In the genomic region with DNA sequence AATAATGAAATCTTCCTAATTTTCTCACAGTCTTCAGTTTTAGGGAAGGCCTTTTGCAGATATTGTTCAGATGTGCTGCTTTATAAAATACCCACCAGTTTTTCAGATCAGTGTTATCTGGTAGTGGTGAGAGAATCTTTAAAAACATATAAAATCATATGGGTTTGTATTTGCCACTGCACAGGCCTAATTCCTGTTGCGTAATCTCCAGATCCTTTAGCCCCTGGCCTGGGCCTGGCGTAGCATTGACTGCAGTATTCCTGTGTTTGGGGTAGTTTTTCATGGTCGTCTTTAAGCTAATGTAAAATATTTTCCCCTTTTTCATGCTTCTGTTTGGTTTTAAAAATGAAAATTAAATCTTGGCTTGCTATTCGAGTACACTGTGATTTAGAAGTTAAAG, we compare ENCODE assay signal across 15 cellular contexts. TPM values are rescaled to one million over a fixed set of nuclear protein-coding genes. Genes with fewer than 3 reads are reported as not detected.
DNase-seq lines count a peak whose midpoint lies in the region; ATAC-seq and TF ChIP-seq lines count a peak whose summit lies in the region.
"Had no signal": no experiment of that assay in that cellular context is flagged by ENCODE, and none has a peak within 500 bp of the region (broad histone marks: within the 10 kb centered on the region; RNA-seq: fewer than 3 reads in every experiment).

No MANE protein-coding gene starts in this region.

- H3K4me2 ChIP-seq in IMR-90 (ENCODE audit: low read depth, low read length) = peak overlapping the region; percentile 27; the same call in 1 of the 2 replicates

- H4K5ac ChIP-seq in IMR-90 (ENCODE audit: low read depth, low read length) = no peak overlapping the region

- CTCF ChIA-PET in IMR-90 (lab: Yijun Ruan, JAX) = no interaction called here

- H3K27me3 ChIP-seq in IMR-90 (ENCODE audit: control insufficient read depth, insufficient read depth, low read length) (no peaks in the 10 kb centered on the region), subcutaneous abdominal adipose tissue (ENCODE audit: control insufficient read depth in 5 of 5, insufficient read depth in 4 of 5, low read length in 5 of 5) (no peaks in the 10 kb centered on the region), suprapubic skin (no peaks in the 10 kb centered on the region), MG63 (no peaks in the 10 kb centered on the region)

- intact Hi-C loops in IMR-90 (cut with micrococcal nuclease) = no loop called here

- ATAC-seq in IMR-90 (ENCODE audit: low read depth) (peak; percentile 55), GM19455 (IDR thresholded peaks at IDR 0.05; ENCODE audit: unreplicated experiment) (no peak)
- ATAC-seq: activated CD8-positive, alpha-beta T cell treated with anti-CD3 and anti-CD28 coated beads for 36 hours; stimulated activated naive CD8-positive, alpha-beta T cell treated with anti-CD3 and anti-CD28 coated beads, Interleukin-15, amount 100 ng/mL, for 72 hours had no signal

- in situ Hi-C loops in IMR-90 (cut with MboI; ENCODE audit: low sequenced_read_pairs) = no loop called here

- dilution Hi-C loops in IMR-90 (cut with HindIII; ENCODE audit: low sequenced_read_pairs, unreplicated experiment) = no loop called here

- no peaks in the 10 kb centered on the region for H3K36me3 ChIP-seq in IMR-90 (ENCODE audit: control insufficient read depth, insufficient read depth, low read length)
- no peaks in the 10 kb centered on the region for H3K36me3 ChIP-seq in subcutaneous abdominal adipose tissue (ENCODE audit: control insufficient read depth in 5 of 5, insufficient read depth in 5 of 5, low read length in 5 of 5)
- no peaks in the 10 kb centered on the region for H3K36me3 ChIP-seq in suprapubic skin
- H3K36me3 ChIP-seq in MG63 = no peaks in the 10 kb centered on the region

- peaks cover 14 to 41% of the 10 kb centered on the region in 2 experiments for H3K79me1 ChIP-seq in IMR-90 (ENCODE audit: low read depth in 1 of 2, low read length in 2 of 2)

- 0 out of 2 replicates have a peak, but pooled peaks cover 8% of the 10 kb centered on the region for H3K9me1 ChIP-seq in IMR-90 (ENCODE audit: insufficient read depth, low read length)

- no peak overlapping the region for H4K91ac ChIP-seq in IMR-90 (ENCODE audit: insufficient read depth, low read depth, low read length)

- no peak overlapping the region for H2BK120ac ChIP-seq in IMR-90 (ENCODE audit: low read depth, low read length)

- whole genome bisulfite sequencing in IMR-90 (ENCODE audit: extremely low coverage in 2 of 2, insufficient read length in 1 of 2), 2 experiments = no CpG with 5 or more reads among the region's 4 CpGs
- 77% methylated on average over 4 of the region's 4 CpGs for WGBS in suprapubic skin

- TF ChIP-seq CTCF in IMR-90 (conservative IDR thresholded peaks at IDR 0.05; ENCODE audit: low read depth, low read length) (no peak), choroid plexus epithelial cell (conservative IDR thresholded peaks at IDR 0.05; ENCODE audit: low read depth, low read length) (no peak), suprapubic skin (IDR thresholded peaks at IDR 0.05) (no peak)

- no peak overlapping the region for H3K9ac ChIP-seq in IMR-90 (ENCODE audit: low read depth, low read length)
- peak overlapping the region in 4 of 5 donors; percentile 31 to 75 (median 60) for H3K9ac ChIP-seq in subcutaneous abdominal adipose tissue (ENCODE audit: low read length in 5 of 5)

- H3K18ac ChIP-seq in IMR-90 (ENCODE audit: low read depth, low read length) = no peak overlapping the region

- no peak overlapping the region for H3K23ac ChIP-seq in IMR-90 (ENCODE audit: low read depth, low read length)

- H4K8ac ChIP-seq in IMR-90 (ENCODE audit: low read depth in 2 of 2, low read length in 2 of 2) = peak overlapping the region in 1 of 2 experiments; percentile 13; a peak in 1 of 4 replicates

- no peak for TF ChIP-seq RAD21 in IMR-90 (IDR thresholded peaks at IDR 0.05; ENCODE audit: low read length)

- H3K27ac ChIP-seq in IMR-90 (ENCODE audit: insufficient read depth, low read length) = no peak overlapping the region
- peak overlapping the region; percentile 47 for H3K27ac ChIP-seq in subcutaneous abdominal adipose tissue (ENCODE audit: low read depth, low read length)
- no peak overlapping the region for H3K27ac ChIP-seq in suprapubic skin
- H3K27ac ChIP-seq: epithelial cell of prostate had no signal

- no peak overlapping the region for H3K4ac ChIP-seq in IMR-90 (ENCODE audit: low read depth, low read length)

- H3K4me1 ChIP-seq in IMR-90 (ENCODE audit: control insufficient read depth, insufficient read depth, low read length) = peaks cover 10% of the 10 kb centered on the region
- peaks cover 4 to 42% (median 40%) of the 10 kb centered on the region in 5 donors for H3K4me1 ChIP-seq in subcutaneous abdominal adipose tissue (ENCODE audit: control insufficient read depth in 5 of 5, insufficient read depth in 5 of 5, low read length in 5 of 5)
- H3K4me1 ChIP-seq in suprapubic skin = peaks cover 28% of the 10 kb centered on the region

- BruUV-seq in IMR-90 (replicated peaks; lab: Mats Ljungman, UMichigan) = no TSS peak

- no peak overlapping the region for H2BK20ac ChIP-seq in IMR-90 (ENCODE audit: low read depth, low read length)

- no peak overlapping the region for H3K14ac ChIP-seq in IMR-90 (replicated peaks; ENCODE audit: low read depth, low read length)

- no peak overlapping the region for H2AK9ac ChIP-seq in IMR-90 (replicated peaks; ENCODE audit: low read depth, low read length, poor library complexity)

- TF ChIP-seq POLR2A in IMR-90 (IDR thresholded peaks at IDR 0.05; ENCODE audit: low read depth, low read length) (no peak), suprapubic skin (IDR thresholded peaks at IDR 0.05) (no peak)

- H2BK5ac ChIP-seq in IMR-90 (ENCODE audit: low read depth, low read length, poor library complexity, severe bottlenecking) = no peak overlapping the region

- H3K9me3 ChIP-seq in IMR-90 (ENCODE audit: control insufficient read depth, insufficient read depth, low read length) = no peaks in the 10 kb centered on the region
- H3K9me3 ChIP-seq in subcutaneous abdominal adipose tissue (ENCODE audit: control insufficient read depth in 5 of 5, low read length in 5 of 5) = no peaks in the 10 kb centered on the region
- H3K9me3 ChIP-seq in suprapubic skin = no peaks in the 10 kb centered on the region
- no peaks in the 10 kb centered on the region for H3K9me3 ChIP-seq in MG63

- no peaks in the 10 kb centered on the region for H4K20me1 ChIP-seq in IMR-90 (ENCODE audit: insufficient read depth, low read length)

- no peak overlapping the region for H2AFZ ChIP-seq in IMR-90 (replicated peaks; ENCODE audit: low read length, poor library complexity)

- DNase-seq in IMR-90 (peak; percentile 16), choroid plexus epithelial cell (ENCODE audit: low read depth) (peak; percentile 56), hepatic stellate cell (ENCODE audit: low spot score) (peak; percentile 30), suprapubic skin (ENCODE audit: low spot score in 2 of 2) (no peak), MG63 (no peak)
- DNase-seq: activated CD8-positive, alpha-beta T cell treated with anti-CD3 and anti-CD28 coated beads for 36 hours; activated gamma-delta T cell; caudate nucleus; NCI-H146; RPMI8226; stimulated activated naive CD8-positive, alpha-beta T cell treated with anti-CD3 and anti-CD28 coated beads, Interleukin-15, amount 100 ng/mL, for 72 hours; T-helper 9 cell had no signal

- no peak overlapping the region for H2BK15ac ChIP-seq in IMR-90 (ENCODE audit: low read depth, low read length)

- POLR2A ChIA-PET in IMR-90 (lab: Charles Lee; ENCODE audit: unreplicated experiment) = no interaction called here

- H3K4me3 ChIP-seq in IMR-90 (ENCODE audit: insufficient read depth, low read depth, low read length) (no peak overlapping the region), choroid plexus epithelial cell (ENCODE audit: low read depth, low read length) (no peak overlapping the region), subcutaneous abdominal adipose tissue (ENCODE audit: low read depth in 1 of 5, low read length in 5 of 5) (peak overlapping the region in 2 of 5 donors; percentile 33 to 40), suprapubic skin (no peak overlapping the region), MG63 (no peak overlapping the region)

- H2AK5ac ChIP-seq in IMR-90 (ENCODE audit: low read depth, low read length) = no peak overlapping the region

- TF ChIP-seq EP300 in suprapubic skin (IDR thresholded peaks at IDR 0.05) = no peak

- no peak overlapping the region for H3K56ac ChIP-seq in IMR-90 (ENCODE audit: extremely low read depth, insufficient read depth, low read length)

TF ChIP-seq in IMR-90, 13 proteins besides CTCF, POLR2A, EP300 and RAD21:
- TF ChIP-seq RFX5 (IDR thresholded peaks at IDR 0.05; ENCODE audit: low read depth, low read length) (no peak), CEBPB (IDR thresholded peaks at IDR 0.05; ENCODE audit: low read depth, low read length) (peak; percentile 94)

RNA-seq across cellular contexts. Expression of a gene that starts 43.2 kb away (rescaled TPM):
- total RNA-seq in IMR-90 (2012; rRNA removed) (9.2 and 10.0 TPM in 2 replicates), suprapubic skin (10 to 100 TPM; 15.2 to 24.5 (median 20.3) TPM)
- 6.4 and 7.1 TPM in 2 replicates for polyA plus RNA-seq in IMR-90 (2012; rRNA removed)
- 2.8 and 4.6 TPM in 2 replicates for polyA plus RNA-seq in IMR-90 (2012; cell fraction: cytosol; rRNA removed)
- 4.5 and 4.9 TPM in 2 replicates for polyA plus RNA-seq in IMR-90 (2012; cell fraction: nucleus; rRNA removed; ENCODE audit: low replicate concordance)
- total RNA-seq in MG63 (2014; rRNA removed; shearing (Covaris generic); ENCODE audit: low replicate concordance) = 4.4 and 4.5 TPM in 2 replicates

RNA-seq across cellular contexts. Expression of a gene that starts 44.8 kb away (rescaled TPM):
- total RNA-seq in IMR-90 (2012; rRNA removed) = 16.1 and 16.9 TPM in 2 replicates
- polyA plus RNA-seq in IMR-90 (2012; rRNA removed) = 24.6 and 26.4 TPM in 2 replicates
- polyA plus RNA-seq in IMR-90 (2012; cell fraction: cytosol; rRNA removed) = 8.9 and 21.0 TPM in 2 replicates
- 22.4 and 44.0 TPM in 2 replicates for polyA plus RNA-seq in IMR-90 (2012; cell fraction: nucleus; rRNA removed; ENCODE audit: low replicate concordance)
- 10 to 100 TPM; 14.0 to 20.4 (median 15.5) TPM for total RNA-seq in suprapubic skin
- total RNA-seq in MG63 (2014; rRNA removed; shearing (Covaris generic); ENCODE audit: low replicate concordance) = 8.0 and 21.6 TPM in 2 replicates

Comparison
In these comparisons a context has a peak if more than half of its experiments do, and no peak if none do; other contexts are left out.
1. DNase-seq: peak in IMR-90 (single experiment), choroid plexus epithelial cell (single experiment) and hepatic stellate cell (single experiment); none in suprapubic skin (0 of 2) and MG63 (single experiment).